In genomic region chr2:218079943-218080913, GRCh38 we compare ENCODE assay signal across 27 cellular contexts. TPM values are rescaled to one million over a fixed set of nuclear protein-coding genes. Genes with fewer than 3 reads are reported as not detected.
DNase-seq lines count a peak whose midpoint lies in the region; ATAC-seq, FAIRE-seq and TF ChIP-seq lines count a peak whose summit lies in the region.
"Had no signal": no experiment of that assay in that cellular context is flagged by ENCODE, and none has a peak within 500 bp of the region (broad histone marks: within the 10 kb centered on the region; RNA-seq: fewer than 3 reads in every experiment).

No MANE protein-coding gene starts in this region.

- intact Hi-C loops in HepG2 (cut with micrococcal nuclease; ENCODE audit: unreplicated experiment) (no loop called here), right lobe of liver (cut with DNase I) (no loop called here)
- intact Hi-C loops in CD4-positive, alpha-beta T cell (cut with DNase I, micrococcal nuclease), result no loop called here

- FAIRE-seq in HepG2 (lab: Jason Lieb, UNC), result no peak
- FAIRE-seq: TTC549 had no signal

- H3K4me2 ChIP-seq in HepG2 (ENCODE audit: low read depth, low read length), result peak overlapping the region; percentile 46
- H3K4me2 ChIP-seq in OCI-LY3 (ENCODE audit: low read length), result peak overlapping the region; percentile 78
- no peak overlapping the region for H3K4me2 ChIP-seq in MM.1S (ENCODE audit: low read depth, low read length)

- TF ChIP-seq POLR2A in HepG2 (IDR thresholded peaks at IDR 0.05; ENCODE audit: insufficient read depth in 1 of 2, low read depth in 2 of 2, low read length in 2 of 2) (no peak), right lobe of liver (IDR thresholded peaks at IDR 0.05) (no peak)

- BruUV-seq in HepG2 (replicated peaks; lab: Mats Ljungman, UMichigan), result no TSS peak

- TF ChIP-seq RAD21 in HepG2 (CRISPR knock-in tag; IDR thresholded peaks at IDR 0.05), result no peak

- peaks cover 2 to 35% of the 10 kb centered on the region in 2 experiments; a peak in 4 of 5 replicates for H3K27me3 ChIP-seq in HepG2 (ENCODE audit: control insufficient read depth in 1 of 2, insufficient read depth in 2 of 2, low read length in 2 of 2)
- no peaks in the 10 kb centered on the region for H3K27me3 ChIP-seq in right lobe of liver
- no peaks in the 10 kb centered on the region for H3K27me3 ChIP-seq in OCI-LY3 (ENCODE audit: low read depth, low read length)
- H3K27me3 ChIP-seq in CD4-positive, alpha-beta T cell (ENCODE audit: control insufficient read depth, insufficient read depth, low read length), result no peaks in the 10 kb centered on the region
- no peaks in the 10 kb centered on the region for H3K27me3 ChIP-seq in MM.1S (replicated peaks; ENCODE audit: insufficient read depth, low read length)
- H3K27me3 ChIP-seq: body of pancreas had no signal

- no peaks in the 10 kb centered on the region for H3K9me3 Mint-ChIP-seq in activated T-cell treated with anti-CD3 and anti-CD28 coated beads, Interleukin-2, amount 50 U/mL, for 24 hours
- H3K9me3 Mint-ChIP-seq in CD4-positive, alpha-beta T cell, result no peaks in the 10 kb centered on the region
- H3K9me3 Mint-ChIP-seq: activated T-helper 17 cell treated with anti-CD3 and anti-CD28 coated beads, Interleukin-2, amount 50 U/mL, for 72 hours; natural killer cell; stimulated activated effector memory CD8-positive, alpha-beta T cell treated with anti-CD3 and anti-CD28 coated beads, Interleukin-12 subunit alpha, Interleukin-12 subunit beta, amount 100 ng/mL, for 72 hours had no signal

- no peak for TF ChIP-seq EP300 in HepG2 (IDR thresholded peaks at IDR 0.05; ENCODE audit: low read depth in 2 of 2, low read length in 2 of 2)
- no peak for TF ChIP-seq EP300 in HepG2 (CRISPR knock-in tag; IDR thresholded peaks at IDR 0.05; ENCODE audit: borderline replicate concordance)

- no peaks in the 10 kb centered on the region for H4K20me1 ChIP-seq in HepG2 (ENCODE audit: insufficient read depth, low read length)
- H4K20me1 ChIP-seq in OCI-LY3 (ENCODE audit: insufficient read depth, low read length), result no peaks in the 10 kb centered on the region
- H4K20me1 ChIP-seq in MM.1S (ENCODE audit: insufficient read depth, low read length), result no peaks in the 10 kb centered on the region

- DNase-seq in HepG2 (ENCODE audit: low spot score), result peak; percentile 37
- DNase-seq in right lobe of liver, result no peak
- DNase-seq in left lobe of liver (ENCODE audit: low spot score), result peak; percentile 42
- DNase-seq in activated T-cell treated with anti-CD3 and anti-CD28 coated beads, Interleukin-2, amount 50 U/mL, for 24 hours, result no peak
- DNase-seq in CD4-positive, alpha-beta T cell, result no peak
- DNase-seq in MM.1S, result no peak
- DNase-seq: activated CD4-positive, alpha-beta T cell treated with anti-CD3 and anti-CD28 coated beads for 36 hours; body of pancreas; DMS153; H7; left cardiac atrium; mesenchymal stem cell; natural killer cell; NCI-H1048; NK-92 treated with Interleukin-12 subunit alpha and Interleukin-12 subunit beta, amount 100 ng/mL, for 24 hours had no signal

- H3K9me3 ChIP-seq in HepG2 (ENCODE audit: low read length) (no peaks in the 10 kb centered on the region), right lobe of liver (no peaks in the 10 kb centered on the region), OCI-LY3 (ENCODE audit: insufficient read depth, low read length) (no peaks in the 10 kb centered on the region), MM.1S (replicated peaks; ENCODE audit: insufficient read depth, low read length) (no peaks in the 10 kb centered on the region)
- H3K9me3 ChIP-seq in CD4-positive, alpha-beta T cell (ENCODE audit: control insufficient read depth, low read length), result no peaks in the 10 kb centered on the region
- H3K9me3 ChIP-seq: body of pancreas had no signal

- H3K27ac Mint-ChIP-seq in activated T-cell treated with anti-CD3 and anti-CD28 coated beads, Interleukin-2, amount 50 U/mL, for 24 hours, result no peak overlapping the region
- no peak overlapping the region for H3K27ac Mint-ChIP-seq in CD4-positive, alpha-beta T cell
- H3K27ac Mint-ChIP-seq: activated CD4-positive, alpha-beta T cell treated with anti-CD3 and anti-CD28 coated beads for 36 hours; activated naive CD8-positive, alpha-beta T cell; activated T-helper 17 cell treated with anti-CD3 and anti-CD28 coated beads, Interleukin-2, amount 50 U/mL, for 72 hours; natural killer cell had no signal

- in situ Hi-C loops in HepG2 (cut with HindIII; ENCODE audit: extremely low pct_ligation_motif_present, low pct_unique_long_range_greater_than_20kb), result no loop called here

- no peaks in the 10 kb centered on the region for H3K9me2 ChIP-seq in MM.1S (replicated peaks; ENCODE audit: insufficient read depth, low read length)

- H2AFZ ChIP-seq in HepG2 (ENCODE audit: low read length), result no peak overlapping the region
- no peak overlapping the region for H2AFZ ChIP-seq in OCI-LY3 (ENCODE audit: low read depth, low read length)
- H2AFZ ChIP-seq in MM.1S (ENCODE audit: low read length), result no peak overlapping the region
- H2AFZ ChIP-seq: parathyroid adenoma had no signal

- no peaks in the 10 kb centered on the region for H3K36me3 Mint-ChIP-seq in activated T-cell treated with anti-CD3 and anti-CD28 coated beads, Interleukin-2, amount 50 U/mL, for 24 hours (ENCODE audit: low read depth)
- H3K36me3 Mint-ChIP-seq in CD4-positive, alpha-beta T cell (ENCODE audit: low read depth), result no peaks in the 10 kb centered on the region
- H3K36me3 Mint-ChIP-seq: activated naive CD8-positive, alpha-beta T cell; natural killer cell; stimulated activated effector memory CD8-positive, alpha-beta T cell treated with anti-CD3 and anti-CD28 coated beads, Interleukin-12 subunit alpha, Interleukin-12 subunit beta, amount 100 ng/mL, for 72 hours had no signal

- H3F3A ChIP-seq in MM.1S (ENCODE audit: insufficient read depth, low read length), result no peaks in the 10 kb centered on the region

- no peaks in the 10 kb centered on the region for H3K4me1 Mint-ChIP-seq in activated T-cell treated with anti-CD3 and anti-CD28 coated beads, Interleukin-2, amount 50 U/mL, for 24 hours (ENCODE audit: low read depth)
- H3K4me1 Mint-ChIP-seq in CD4-positive, alpha-beta T cell (ENCODE audit: low read depth), result no peaks in the 10 kb centered on the region
- H3K4me1 Mint-ChIP-seq: activated CD4-positive, alpha-beta T cell treated with anti-CD3 and anti-CD28 coated beads for 36 hours; activated T-helper 17 cell treated with anti-CD3 and anti-CD28 coated beads, Interleukin-2, amount 50 U/mL, for 72 hours; natural killer cell; stimulated activated effector memory CD8-positive, alpha-beta T cell treated with anti-CD3 and anti-CD28 coated beads, Interleukin-12 subunit alpha, Interleukin-12 subunit beta, amount 100 ng/mL, for 72 hours had no signal

- 8% methylated on average over 13 of the region's 15 CpGs for WGBS in HepG2 (ENCODE audit: low lambda C conversion rate)
- 60% methylated on average over 6 of the region's 15 CpGs for WGBS in right lobe of liver (ENCODE audit: insufficient coverage, low coverage, low lambda C conversion rate, missing lambda C conversion rate)

- CTCF ChIA-PET in HepG2 (lab: Yijun Ruan, JAX; ENCODE audit: low intra/inter-chr PET ratio, low total read pairs), result no interaction called here
- CTCF ChIA-PET in CD4-positive, alpha-beta T cell (lab: Charles Lee), result no interaction called here

- H3K4me3 ChIP-seq in HepG2 (replicated peaks in 1 of 3; ENCODE audit: insufficient read depth in 1 of 3, low read depth in 2 of 3, low read length in 3 of 3), result no peak overlapping the region; a peak in 1 of 6 replicates
- H3K4me3 ChIP-seq in right lobe of liver, result no peak overlapping the region
- no peak overlapping the region for H3K4me3 ChIP-seq in OCI-LY3 (ENCODE audit: low read length)
- no peak overlapping the region for H3K4me3 ChIP-seq in MM.1S (ENCODE audit: low read length)
- H3K4me3 ChIP-seq: body of pancreas had no signal

- TF ChIP-seq CTCF in HepG2 (CRISPR knock-in tag; IDR thresholded peaks at IDR 0.05) (no peak), right lobe of liver (IDR thresholded peaks at IDR 0.05) (no peak), OCI-LY3 (IDR thresholded peaks at IDR 0.05; ENCODE audit: low read depth, low read length) (no peak), MM.1S (IDR thresholded peaks at IDR 0.05; ENCODE audit: low read length) (no peak)
- no peak for TF ChIP-seq CTCF in CD4-positive, alpha-beta T cell (IDR thresholded peaks at IDR 0.05)

- no peak overlapping the region for H3K4me3 Mint-ChIP-seq in activated T-cell treated with anti-CD3 and anti-CD28 coated beads, Interleukin-2, amount 50 U/mL, for 24 hours
- no peak overlapping the region for H3K4me3 Mint-ChIP-seq in CD4-positive, alpha-beta T cell
- H3K4me3 Mint-ChIP-seq: activated CD4-positive, alpha-beta T cell treated with anti-CD3 and anti-CD28 coated beads for 36 hours; activated naive CD8-positive, alpha-beta T cell; activated T-helper 17 cell treated with anti-CD3 and anti-CD28 coated beads, Interleukin-2, amount 50 U/mL, for 72 hours; natural killer cell; stimulated activated effector memory CD8-positive, alpha-beta T cell treated with anti-CD3 and anti-CD28 coated beads, Interleukin-12 subunit alpha, Interleukin-12 subunit beta, amount 100 ng/mL, for 72 hours had no signal

- POLR2A ChIA-PET in HepG2 (lab: Yijun Ruan, JAX), result no interaction called here
- POLR2A ChIA-PET in CD4-positive, alpha-beta T cell (lab: Charles Lee), result no interaction called here

- peak; percentile 77 for ATAC-seq in HepG2
- ATAC-seq in right lobe of liver, result no peak
- no peak for ATAC-seq in left lobe of liver
- ATAC-seq in GM18867 (IDR thresholded peaks at IDR 0.05; ENCODE audit: unreplicated experiment), result no peak
- ATAC-seq in CD4-positive, alpha-beta T cell (ENCODE audit: poor library complexity), result no peak
- ATAC-seq: activated CD4-positive, alpha-beta T cell treated with anti-CD3 and anti-CD28 coated beads for 36 hours; activated T-helper 17 cell treated with anti-CD3 and anti-CD28 coated beads, Interleukin-2, amount 50 U/mL, for 72 hours; body of pancreas; left cardiac atrium; natural killer cell had no signal

- H3K4me1 ChIP-seq in HepG2 (ENCODE audit: insufficient read depth, low read length), result peaks cover 14% of the 10 kb centered on the region
- no peaks in the 10 kb centered on the region for H3K4me1 ChIP-seq in right lobe of liver
- peaks cover 30% of the 10 kb centered on the region for H3K4me1 ChIP-seq in OCI-LY3 (ENCODE audit: low read length)
- peaks cover 12% of the 10 kb centered on the region for H3K4me1 ChIP-seq in MM.1S (ENCODE audit: low read length)
- H3K4me1 ChIP-seq: body of pancreas, parathyroid adenoma had no signal

- no peaks in the 10 kb centered on the region for H3K79me2 ChIP-seq in HepG2 (ENCODE audit: insufficient read depth, low read length)
- H3K79me2 ChIP-seq in OCI-LY3 (ENCODE audit: low read length), result no peaks in the 10 kb centered on the region
- H3K79me2 ChIP-seq in MM.1S (ENCODE audit: low read length), result no peaks in the 10 kb centered on the region
- H3K79me2 ChIP-seq: parathyroid adenoma had no signal

- H3K9ac ChIP-seq in HepG2 (ENCODE audit: insufficient read depth, low read depth, low read length) (no peak overlapping the region), OCI-LY3 (ENCODE audit: low read length) (peak overlapping the region; percentile 25; the same call in 1 of the 2 replicates), MM.1S (ENCODE audit: low read length) (no peak overlapping the region)
- H3K9ac ChIP-seq: parathyroid adenoma had no signal

- H3K36me3 ChIP-seq in HepG2 (replicated peaks in 1 of 2; ENCODE audit: control insufficient read depth in 1 of 2, insufficient read depth in 2 of 2, low read length in 2 of 2) (no peaks in the 10 kb centered on the region), right lobe of liver (no peaks in the 10 kb centered on the region), OCI-LY3 (replicated peaks; ENCODE audit: low read depth, low read length) (no peaks in the 10 kb centered on the region), MM.1S (replicated peaks; ENCODE audit: insufficient read depth, low read length) (no peaks in the 10 kb centered on the region)

- H3K27me3 Mint-ChIP-seq in activated T-cell treated with anti-CD3 and anti-CD28 coated beads, Interleukin-2, amount 50 U/mL, for 24 hours, result no peaks in the 10 kb centered on the region
- H3K27me3 Mint-ChIP-seq in CD4-positive, alpha-beta T cell, result no peaks in the 10 kb centered on the region

- H3K27ac ChIP-seq in HepG2 (ENCODE audit: extremely low read length, insufficient read depth, low read length) (no peak overlapping the region), right lobe of liver (no peak overlapping the region), OCI-LY3 (ENCODE audit: low read length) (peak overlapping the region; percentile 38; the same call in 1 of the 2 replicates), MM.1S (ENCODE audit: low read length) (no peak overlapping the region)
- no peak overlapping the region for H3K27ac ChIP-seq in CD4-positive, alpha-beta T cell (ENCODE audit: low read depth, low read length)
- H3K27ac ChIP-seq: body of pancreas, parathyroid adenoma, RWPE1 had no signal

RNA-seq across cellular contexts. Expression of gene RUFY4, which starts 11.2 kb away (rescaled TPM):
- not detected in 2 replicates for total RNA-seq in HepG2 (2016; rRNA removed; fragmentation: Illumina TruSeq; extraction: Trizol)
- total RNA-seq in HepG2 (2016; cell fraction: cytosol; rRNA removed; fragmentation: Illumina TruSeq; extraction: Trizol; ENCODE audit: low read depth), result not detected in 2 replicates
- not detected in 2 replicates for total RNA-seq in HepG2 (2016; cell fraction: insoluble cytoplasmic fraction; rRNA removed; fragmentation: Illumina TruSeq; extraction: Trizol)
- total RNA-seq in HepG2 (2016; cell fraction: membrane; rRNA removed; fragmentation: Illumina TruSeq; extraction: Trizol), result not detected in 2 replicates
- total RNA-seq in HepG2 (2016; cell fraction: nucleus; rRNA removed; fragmentation: Illumina TruSeq; extraction: Trizol), result not detected in 2 replicates
- polyA plus RNA-seq in HepG2 (2011; rRNA removed), result not detected in 2 replicates
- not detected in 2 replicates for polyA plus RNA-seq in HepG2 (2011; cell fraction: cytosol; rRNA removed)
- polyA plus RNA-seq in HepG2 (2011; cell fraction: nucleus; rRNA removed), result 0.05 and 0.19 TPM in 2 replicates
- not detected in 2 replicates for polyA plus RNA-seq in HepG2 (2012)
- polyA plus RNA-seq in HepG2 (2016; cell fraction: cytosol; fragmentation: Illumina TruSeq; extraction: Trizol; ENCODE audit: low read depth), result not detected in 2 replicates
- not detected in 2 replicates for polyA plus RNA-seq in HepG2 (2016; cell fraction: insoluble cytoplasmic fraction; fragmentation: Illumina TruSeq; extraction: Trizol; ENCODE audit: low read depth)
- not detected in 2 replicates for polyA plus RNA-seq in HepG2 (2016; cell fraction: membrane; fragmentation: Illumina TruSeq; extraction: Trizol; ENCODE audit: low read depth)
- polyA plus RNA-seq in HepG2 (2016; cell fraction: nucleus; fragmentation: Illumina TruSeq; extraction: Trizol; ENCODE audit: insufficient read depth, low read depth), result not detected in 2 replicates
- 0.33 TPM in 1 of 2 replicates, not detected in the other for polyA minus RNA-seq in HepG2 (2011; rRNA and poly(A)+ RNA removed; ENCODE audit: low replicate concordance)
- polyA minus RNA-seq in HepG2 (2011; cell fraction: cytosol; rRNA and poly(A)+ RNA removed), result not detected in 2 replicates
- not detected in 2 replicates for polyA minus RNA-seq in HepG2 (2011; cell fraction: nucleus; rRNA and poly(A)+ RNA removed)
- total RNA-seq in right lobe of liver, result under 1 TPM in 3 of 6 experiments, not detected in 3; 0.11 to 0.55 (median 0.23) TPM
- total RNA-seq in left lobe of liver, result not detected
- under 1 TPM; 0.78 to 0.85 TPM for total RNA-seq in CD4-positive, alpha-beta T cell
- total RNA-seq: body of pancreas, glomerular endothelial cell, H7, HT1080, left cardiac atrium, temporal lobe had no signal
- polyA plus RNA-seq: AG04450 had no signal

RNA-seq across cellular contexts. Expression of gene CXCR2, which starts 45.6 kb away (rescaled TPM):
- total RNA-seq in HepG2 (2016; rRNA removed; fragmentation: Illumina TruSeq; extraction: Trizol) (not detected in 2 replicates), right lobe of liver (1 to 10 TPM in 4 of 6 experiments, under 1 TPM in 2; 0.81 to 2.6 (median 1.2) TPM), left lobe of liver (0.45 TPM)
- total RNA-seq in HepG2 (2016; cell fraction: cytosol; rRNA removed; fragmentation: Illumina TruSeq; extraction: Trizol; ENCODE audit: low read depth), result not detected in 2 replicates
- total RNA-seq in HepG2 (2016; cell fraction: insoluble cytoplasmic fraction; rRNA removed; fragmentation: Illumina TruSeq; extraction: Trizol), result not detected in 2 replicates
- total RNA-seq in HepG2 (2016; cell fraction: membrane; rRNA removed; fragmentation: Illumina TruSeq; extraction: Trizol), result not detected in 2 replicates
- total RNA-seq in HepG2 (2016; cell fraction: nucleus; rRNA removed; fragmentation: Illumina TruSeq; extraction: Trizol), result not detected in 2 replicates
- not detected in 2 replicates for polyA plus RNA-seq in HepG2 (2011; rRNA removed)
- not detected in 2 replicates for polyA plus RNA-seq in HepG2 (2011; cell fraction: cytosol; rRNA removed)
- polyA plus RNA-seq in HepG2 (2011; cell fraction: nucleus; rRNA removed), result not detected in 2 replicates
- polyA plus RNA-seq in HepG2 (2012), result not detected in 2 replicates
- not detected in 2 replicates for polyA plus RNA-seq in HepG2 (2016; cell fraction: cytosol; fragmentation: Illumina TruSeq; extraction: Trizol; ENCODE audit: low read depth)
- not detected in 2 replicates for polyA plus RNA-seq in HepG2 (2016; cell fraction: insoluble cytoplasmic fraction; fragmentation: Illumina TruSeq; extraction: Trizol; ENCODE audit: low read depth)
- not detected in 2 replicates for polyA plus RNA-seq in HepG2 (2016; cell fraction: membrane; fragmentation: Illumina TruSeq; extraction: Trizol; ENCODE audit: low read depth)
- polyA plus RNA-seq in HepG2 (2016; cell fraction: nucleus; fragmentation: Illumina TruSeq; extraction: Trizol; ENCODE audit: insufficient read depth, low read depth), result not detected in 2 replicates
- 0.65 TPM in 1 of 2 replicates, not detected in the other for polyA minus RNA-seq in HepG2 (2011; rRNA and poly(A)+ RNA removed; ENCODE audit: low replicate concordance)
- not detected in 2 replicates for polyA minus RNA-seq in HepG2 (2011; cell fraction: cytosol; rRNA and poly(A)+ RNA removed)
- not detected in 2 replicates for polyA minus RNA-seq in HepG2 (2011; cell fraction: nucleus; rRNA and poly(A)+ RNA removed)
- total RNA-seq in CD4-positive, alpha-beta T cell, result not detected
- total RNA-seq: body of pancreas, glomerular endothelial cell, H7 had no signal
- polyA plus RNA-seq: AG04450 had no signal

Comparison
In these comparisons a context has a peak if more than half of its experiments do, and no peak if none do; other contexts are left out.
1. DNase-seq: peak in HepG2 (single experiment) and left lobe of liver (single experiment); none in right lobe of liver (0 of 3), activated T-cell treated with anti-CD3 and anti-CD28 coated beads, Interleukin-2, amount 50 U/mL, for 24 hours (single experiment), CD4-positive, alpha-beta T cell (0 of 10) and MM.1S (single experiment).